19 cellular contexts compared by ENCODE assay signal in genomic region chr18:35137632-35138031, GRCh38.
"Had no signal": no experiment of that assay in that cellular context is flagged by ENCODE, and none has a peak within 500 bp of the region (broad histone marks: within the 10 kb centered on the region; RNA-seq: fewer than 3 reads in every experiment).

No MANE protein-coding gene starts in this region.

- H3K4me3 ChIP-seq: body of pancreas, left lung, mucosa of descending colon, thyroid gland had no signal

- H3K9me3 ChIP-seq: body of pancreas, left lung, mucosa of descending colon, thyroid gland had no signal

- H3K27ac Mint-ChIP-seq: T-cell had no signal

- H3K9me3 Mint-ChIP-seq: activated naive CD8-positive, alpha-beta T cell treated with anti-CD3 and anti-CD28 coated beads for 36 hours; naive thymus-derived CD4-positive, alpha-beta T cell; T-cell had no signal

- H3K4me1 ChIP-seq: foreskin keratinocyte, left lung had no signal

- DNase-seq: activated CD8-positive, alpha-beta memory T cell treated with anti-CD3 and anti-CD28 coated beads for 24 hours; activated CD8-positive, alpha-beta memory T cell treated with anti-CD3 and anti-CD28 coated beads, Interleukin-2, amount 50 U/mL, for 48 hours; activated naive CD8-positive, alpha-beta T cell treated with anti-CD3 and anti-CD28 coated beads for 36 hours; amygdala; body of pancreas; foreskin keratinocyte; kidney; left lung; mucosa of descending colon; naive thymus-derived CD4-positive, alpha-beta T cell; occipital lobe; retina; stimulated activated naive CD4-positive, alpha-beta T cell; T-cell; T-helper 9 cell; thyroid gland had no signal

- H3K27me3 ChIP-seq: body of pancreas, foreskin keratinocyte, left lung, thyroid gland had no signal

- H3K27ac ChIP-seq: body of pancreas, epithelial cell of prostate, foreskin keratinocyte, left lung, thyroid gland had no signal

- ATAC-seq: activated CD4-positive, CD25-positive, alpha-beta regulatory T cell treated with anti-CD3 and anti-CD28 coated beads, Interleukin-2, amount 50 U/mL, for 24 hours; body of pancreas; foreskin keratinocyte; left lung; mucosa of descending colon; naive thymus-derived CD4-positive, alpha-beta T cell; SK-N-SH treated with all-trans-retinoic acid at 6 μM for 48 hours; T-cell had no signal

- H3K27me3 Mint-ChIP-seq: activated naive CD8-positive, alpha-beta T cell treated with anti-CD3 and anti-CD28 coated beads for 36 hours; naive thymus-derived CD4-positive, alpha-beta T cell; T-cell had no signal

- H3K4me3 Mint-ChIP-seq: activated naive CD8-positive, alpha-beta T cell treated with anti-CD3 and anti-CD28 coated beads for 36 hours; naive thymus-derived CD4-positive, alpha-beta T cell; T-cell had no signal
